Comparison of ENCODE assay signal across 1 cellular context in the genomic region with DNA sequence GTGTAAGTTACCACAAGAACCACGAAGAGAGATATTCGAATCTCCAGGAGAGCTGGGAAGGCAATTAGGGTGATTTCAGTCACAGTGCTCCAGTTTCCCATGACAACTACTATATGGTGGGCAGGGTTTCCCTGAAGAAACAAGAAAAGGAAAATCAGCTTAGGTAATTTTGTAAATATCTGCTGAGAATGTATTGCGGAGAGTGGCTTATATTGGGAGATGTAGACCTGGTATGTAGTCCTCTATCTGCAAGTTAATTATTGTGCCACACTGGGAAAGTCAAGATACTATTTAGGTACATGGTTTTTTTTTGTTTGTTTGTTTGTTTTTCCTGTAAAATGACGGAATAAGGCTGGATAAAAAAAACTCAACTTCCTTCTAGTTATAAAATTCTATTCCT.
TF ChIP-seq lines count a peak whose summit lies in the region.

A gene with protein sequence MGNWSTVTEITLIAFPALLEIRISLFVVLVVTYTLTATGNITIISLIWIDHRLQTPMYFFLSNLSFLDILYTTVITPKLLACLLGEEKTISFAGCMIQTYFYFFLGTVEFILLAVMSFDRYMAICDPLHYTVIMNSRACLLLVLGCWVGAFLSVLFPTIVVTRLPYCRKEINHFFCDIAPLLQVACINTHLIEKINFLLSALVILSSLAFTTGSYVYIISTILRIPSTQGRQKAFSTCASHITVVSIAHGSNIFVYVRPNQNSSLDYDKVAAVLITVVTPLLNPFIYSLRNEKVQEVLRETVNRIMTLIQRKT (minus strand): TSS at position 101 of the 400 bp plus-strand sequence. CDS start 0 bp downstream, at position 101.

TF ChIP-seq in GM23338, 12 proteins besides CTCF, POLR2A, EP300 and RAD21 (continued from another document):
- TF ChIP-seq POLR2AphosphoS5 (IDR thresholded peaks at IDR 0.05; ENCODE audit: low read depth) (no peak), EZH2 (IDR thresholded peaks at IDR 0.05; ENCODE audit: low read depth, unreplicated experiment) (no peak), ZNF331 (CRISPR knock-in tag; IDR thresholded peaks at IDR 0.05; ENCODE audit: low read depth) (no peak), JUNB (IDR thresholded peaks at IDR 0.05; ENCODE audit: unreplicated experiment) (no peak), ZNF114 (CRISPR knock-in tag; IDR thresholded peaks at IDR 0.05) (no peak)
TF ChIP-seq in GM23338: peak in this region for 0.
